23 cellular contexts compared by ENCODE assay signal in the genomic region with DNA sequence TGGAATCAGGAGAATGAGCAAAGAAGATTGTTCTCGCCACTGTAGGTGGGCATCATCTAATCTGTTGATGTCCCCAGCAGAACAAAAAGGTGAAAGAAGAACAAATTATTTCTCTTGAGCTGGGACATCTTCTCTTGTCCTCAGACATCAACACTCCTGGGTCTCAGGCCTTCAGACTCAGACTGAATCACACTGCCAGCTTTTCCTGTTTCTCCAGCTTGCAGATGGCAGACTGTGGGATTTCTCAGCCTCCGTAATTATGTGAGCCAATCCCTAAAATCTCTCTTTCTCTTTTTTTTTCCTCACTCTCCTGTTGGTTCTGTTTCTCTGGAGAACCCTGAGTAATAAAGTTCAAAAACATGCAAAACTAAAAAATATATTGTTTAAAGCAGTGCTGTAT. TPM values are rescaled to one million over a fixed set of nuclear protein-coding genes. Genes with fewer than 3 reads are reported as not detected.
"Had no signal": no experiment of that assay in that cellular context is flagged by ENCODE, and none has a peak within 500 bp of the region (broad histone marks: within the 10 kb centered on the region; RNA-seq: fewer than 3 reads in every experiment).

No MANE protein-coding gene starts in this region.

- H3K9me3 ChIP-seq: prostate gland, suprapubic skin, transverse colon had no signal

- H3K36me3 ChIP-seq: esophagus muscularis mucosa, prostate gland, right atrium auricular region, suprapubic skin, transverse colon had no signal

- ATAC-seq: activated CD4-positive, CD25-positive, alpha-beta regulatory T cell treated with anti-CD3 and anti-CD28 coated beads, Interleukin-2, amount 50 U/mL, for 24 hours; activated CD8-positive, alpha-beta T cell treated with anti-CD3 and anti-CD28 coated beads, Interleukin-2, amount 10 ng/mL, durations not matched to agents 7 days and 5 days; activated naive CD8-positive, alpha-beta T cell treated with anti-CD3 and anti-CD28 coated beads, Interleukin-2, amount 50 U/mL, for 24 hours; activated T-cell treated with anti-CD3 and anti-CD28 coated beads, Interleukin-2, amount 50 U/mL, for 4 hours; left lobe of liver; stimulated activated naive CD8-positive, alpha-beta T cell treated with anti-CD3 and anti-CD28 coated beads, Interleukin-15, amount 100 ng/mL, for 72 hours had no signal

- H3K27ac ChIP-seq: coronary artery, esophagus muscularis mucosa, prostate gland, right atrium auricular region, suprapubic skin, transverse colon had no signal

- H3K4me3 ChIP-seq: coronary artery, esophagus muscularis mucosa, lung, prostate gland, right atrium auricular region, suprapubic skin, transverse colon had no signal

- DNase-seq: activated CD4-positive, alpha-beta T cell treated with anti-CD3 and anti-CD28 coated beads, Interleukin-2, amount 10 ng/mL, durations not matched to agents 7 days and 5 days; activated CD8-positive, alpha-beta T cell treated with anti-CD3 and anti-CD28 coated beads, Interleukin-2, amount 10 ng/mL, durations not matched to agents 7 days and 5 days; activated effector memory CD4-positive, alpha-beta T cell treated with Interleukin-2 at 50 U/mL for 16 hours; activated naive CD4-positive, alpha-beta T cell treated with anti-CD3 and anti-CD28 coated beads, Interleukin-2, amount 10 ng/mL, durations not matched to agents 7 days and 5 days; activated naive CD8-positive, alpha-beta T cell treated with anti-CD3 and anti-CD28 coated beads, Interleukin-2, amount 50 U/mL, for 24 hours; activated T-cell treated with anti-CD3 and anti-CD28 coated beads, Interleukin-2, amount 50 U/mL, for 4 hours; stimulated activated CD4-positive, alpha-beta T cell treated with anti-CD3 and anti-CD28 coated beads, Interleukin-2, amount 100 ng/mL, for 48 hours; stimulated activated naive CD8-positive, alpha-beta T cell treated with anti-CD3 and anti-CD28 coated beads, Interleukin-15, amount 100 ng/mL, for 72 hours; T-helper 1 cell; T-helper 9 cell; transverse colon had no signal

- H3K27me3 ChIP-seq: right atrium auricular region, suprapubic skin had no signal

- H3K4me1 ChIP-seq: prostate gland, right atrium auricular region, transverse colon had no signal

RNA-seq across cellular contexts. Expression of a gene that starts 3.7 kb away (rescaled TPM):
- total RNA-seq: activated CD4-positive, alpha-beta T cell treated with anti-CD3 and anti-CD28 coated beads, Interleukin-2, amount 10 ng/mL, durations not matched to agents 7 days and 5 days; activated CD8-positive, alpha-beta T cell treated with anti-CD3 and anti-CD28 coated beads, Interleukin-2, amount 10 ng/mL, durations not matched to agents 7 days and 5 days; activated T-cell treated with anti-CD3 and anti-CD28 coated beads, Interleukin-2, amount 50 U/mL, for 4 hours; esophagus muscularis mucosa; left lobe of liver; lung; mononuclear cell; osteocyte; right atrium auricular region; transverse colon had no signal
- polyA plus RNA-seq: keratinocyte, lung, neural cell had no signal
